ENCODE assay signal across 24 cellular contexts in the genomic region with DNA sequence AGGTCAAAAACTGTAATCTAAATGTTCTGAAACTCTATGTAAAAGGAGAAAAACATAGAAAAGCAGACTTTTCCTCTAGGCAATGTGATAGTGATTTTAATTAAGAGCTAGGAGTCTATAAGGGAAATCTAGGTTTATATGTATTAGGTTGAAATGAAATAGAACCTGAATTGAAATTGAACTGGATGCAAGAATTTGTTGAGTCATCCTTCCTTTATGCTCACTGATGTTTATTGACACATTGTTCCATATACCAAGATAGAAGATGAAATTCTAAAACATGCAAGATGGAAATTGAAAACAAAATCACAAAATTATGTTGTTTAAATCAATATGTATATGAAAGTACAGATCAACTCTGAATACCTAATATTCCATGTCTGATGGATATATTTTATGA.
"Had no signal": no experiment of that assay in that cellular context is flagged by ENCODE, and none has a peak within 500 bp of the region (broad histone marks: within the 10 kb centered on the region; RNA-seq: fewer than 3 reads in every experiment).

No MANE protein-coding gene starts in this region.

- H3K27me3 ChIP-seq: pancreas, sigmoid colon, spleen, suprapubic skin, tibial artery, upper lobe of right lung had no signal

- H3K36me3 ChIP-seq: left ventricle myocardium inferior, pancreas, prostate gland, sigmoid colon, spleen, suprapubic skin, thoracic aorta, tibial artery, upper lobe of right lung had no signal

- H3K4me1 ChIP-seq: left ventricle myocardium inferior, prostate gland, sigmoid colon, spleen, suprapubic skin, tibial artery, upper lobe of right lung had no signal

- H3K9me3 ChIP-seq: left ventricle myocardium inferior, mucosa of descending colon, pancreas, prostate gland, suprapubic skin, thoracic aorta, tibial artery, upper lobe of right lung had no signal

- H3K4me3 ChIP-seq: left ventricle myocardium inferior, lung, mucosa of descending colon, pancreas, prostate gland, sigmoid colon, spleen, suprapubic skin, thoracic aorta, tibial artery, upper lobe of right lung had no signal

- DNase-seq: hippocampal formation; left ventricle myocardium inferior; midbrain; mucosa of descending colon; naive thymus-derived CD4-positive, alpha-beta T cell; pancreas; posterior cingulate gyrus; retina; right cardiac atrium; sigmoid colon; small intestine; spleen; stimulated activated CD4-positive, alpha-beta T cell treated with anti-CD3 and anti-CD28 coated beads, Interleukin-4, amount 100 ng/mL, for 24 hours; stimulated activated naive CD4-positive, alpha-beta T cell; tibial artery; trophoblast cell; upper lobe of right lung had no signal

- ATAC-seq: mucosa of descending colon; naive thymus-derived CD4-positive, alpha-beta T cell; natural killer cell treated with Interleukin-12 subunit alpha and Interleukin-12 subunit beta and Interleukin-15 and Interleukin-18, amount 100 ng/mL, for 72 hours; pancreas; right cardiac atrium; stimulated activated effector memory CD8-positive, alpha-beta T cell treated with anti-CD3 and anti-CD28 coated beads, Interleukin-12 subunit alpha, Interleukin-12 subunit beta, amount 100 ng/mL, for 72 hours; upper lobe of right lung had no signal

- H3K27ac ChIP-seq: left ventricle myocardium inferior, pancreas, prostate gland, sigmoid colon, spleen, suprapubic skin, thoracic aorta, tibial artery, upper lobe of right lung had no signal

- FAIRE-seq: pancreas, small intestine, urothelium cell line had no signal
